Comparison of ENCODE assay signal across 9 cellular contexts in the genomic region with DNA sequence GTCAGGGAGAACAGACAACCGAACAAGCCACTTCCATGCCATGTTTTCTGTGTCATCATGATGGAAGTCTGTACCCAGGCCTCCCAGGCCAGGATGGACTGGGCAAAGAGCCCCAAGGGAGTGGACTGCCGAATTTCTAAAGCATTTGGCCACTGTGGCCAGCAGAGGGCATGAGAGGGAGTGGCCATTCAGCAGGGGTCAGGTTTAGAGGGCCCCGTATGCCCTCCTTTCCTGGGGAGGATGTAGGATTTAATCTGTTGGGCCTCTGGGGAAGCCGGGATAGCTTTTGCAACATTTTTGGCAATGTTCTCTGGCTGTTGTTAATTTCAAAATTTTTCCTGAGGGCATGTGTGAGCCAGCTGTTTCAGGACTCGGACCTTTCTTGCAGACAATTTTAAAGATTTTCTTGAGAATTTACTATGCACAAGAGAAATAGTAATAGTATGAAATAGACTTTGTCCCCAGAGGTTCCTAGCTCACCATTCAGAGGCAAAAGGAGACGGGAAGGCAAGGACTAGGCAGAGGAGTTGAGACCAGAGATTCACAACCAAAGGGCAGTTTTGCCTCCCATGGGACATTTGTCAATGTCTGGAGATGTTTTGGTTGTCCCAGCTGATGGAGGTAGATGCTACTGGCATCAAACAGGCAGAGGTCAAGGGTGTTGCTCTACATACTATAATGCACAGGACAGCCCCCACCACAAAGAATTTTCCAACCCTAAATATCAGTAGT. TPM values are rescaled to one million over a fixed set of nuclear protein-coding genes. Genes with fewer than 3 reads are reported as not detected.
A peak's percentile ranks its signal among the peaks of the same experiment; 100 is the strongest.
DNase-seq lines count a peak whose midpoint lies in the region; ATAC-seq and TF ChIP-seq lines count a peak whose summit lies in the region.
"Had no signal": no experiment of that assay in that cellular context is flagged by ENCODE, and none has a peak within 500 bp of the region (broad histone marks: within the 10 kb centered on the region; RNA-seq: fewer than 3 reads in every experiment).

No MANE protein-coding gene starts in this region.

- peak; percentile 9; the same call in 1 of the 2 replicates for TF ChIP-seq CTCF in OCI-LY1 (IDR thresholded peaks at IDR 0.05; ENCODE audit: low read length)
- peak; percentile 72 for TF ChIP-seq CTCF in neural progenitor cell (IDR thresholded peaks at IDR 0.05)

- no peaks in the 10 kb centered on the region for H3K36me3 Mint-ChIP-seq in neural progenitor cell

- H4K20me1 ChIP-seq in OCI-LY1 (ENCODE audit: insufficient read depth, low read length) (no peaks in the 10 kb centered on the region), neural progenitor cell (ENCODE audit: low read depth) (no peaks in the 10 kb centered on the region)

- H3F3A ChIP-seq in OCI-LY1 (ENCODE audit: insufficient read depth, low read length), result no peaks in the 10 kb centered on the region
- H3F3A ChIP-seq in neural progenitor cell (ENCODE audit: low read depth), result no peaks in the 10 kb centered on the region

- H3K9me3 Mint-ChIP-seq in neural progenitor cell, result peaks cover 18% of the 10 kb centered on the region

- H3K9me2 ChIP-seq in OCI-LY1 (ENCODE audit: low read depth, low read length), result no peaks in the 10 kb centered on the region

- H3K36me3 ChIP-seq in OCI-LY1 (ENCODE audit: insufficient read depth, low read length) (no peaks in the 10 kb centered on the region), neural progenitor cell (no peaks in the 10 kb centered on the region)

- H3K9me3 ChIP-seq in OCI-LY1 (ENCODE audit: low read length) (no peaks in the 10 kb centered on the region), neural progenitor cell (ENCODE audit: low read depth) (no peaks in the 10 kb centered on the region)

- H3K27ac Mint-ChIP-seq in neural progenitor cell, result no peak overlapping the region

- no peak overlapping the region for H3K4me3 Mint-ChIP-seq in neural progenitor cell

- peaks cover 3% of the 10 kb centered on the region for H3K4me1 Mint-ChIP-seq in neural progenitor cell

- H3K27me3 ChIP-seq in OCI-LY1 (ENCODE audit: insufficient read depth, low read length), result no peaks in the 10 kb centered on the region
- no peaks in the 10 kb centered on the region for H3K27me3 ChIP-seq in neural progenitor cell

- H2AFZ ChIP-seq in OCI-LY1 (ENCODE audit: low read length) (no peak overlapping the region), neural progenitor cell (replicated peaks) (no peak overlapping the region)

- no peak overlapping the region for H3K4me3 ChIP-seq in OCI-LY1 (ENCODE audit: low read depth, low read length, poor library complexity, severe bottlenecking)
- H3K4me3 ChIP-seq in neural progenitor cell, result no peak overlapping the region

- no peak overlapping the region for H3K9ac ChIP-seq in OCI-LY1 (ENCODE audit: low read length)
- no peak overlapping the region for H3K9ac ChIP-seq in neural progenitor cell

- H3K4me2 ChIP-seq in OCI-LY1 (ENCODE audit: low read length) (no peak overlapping the region), neural progenitor cell (no peak overlapping the region)

- H3K79me2 ChIP-seq in OCI-LY1 (ENCODE audit: insufficient read depth, low read length) (no peaks in the 10 kb centered on the region), neural progenitor cell (ENCODE audit: low read depth) (no peaks in the 10 kb centered on the region)

- TF ChIP-seq POLR2A in erythroblast (IDR thresholded peaks at IDR 0.05; ENCODE audit: low read length), result no peak

- DNase-seq in EL (peak; percentile 40), erythroblast (lab: John Stamatoyannopoulos, UW) (peak; percentile 21 to 27), neural progenitor cell (ENCODE audit: low spot score) (peak; percentile 63), NCI-H1436 treated with DMSO at 0.1 percent for 48 hours (lab: John Stamatoyannopoulos, UW) (no peak)
- DNase-seq in NK-92 treated with Interleukin-12 subunit alpha and Interleukin-12 subunit beta, amount 100 ng/mL, for 24 hours (lab: John Stamatoyannopoulos, UW), result no peak

- no peak for ATAC-seq in GM19328 (IDR thresholded peaks at IDR 0.05; ENCODE audit: unreplicated experiment)
- ATAC-seq in HG03565 (IDR thresholded peaks at IDR 0.05; ENCODE audit: unreplicated experiment), result no peak

- H3K27ac ChIP-seq in OCI-LY1 (ENCODE audit: low read depth, low read length, poor library complexity, severe bottlenecking) (no peak overlapping the region), neural progenitor cell (no peak overlapping the region)
- H3K27ac ChIP-seq: epithelial cell of prostate had no signal

- H3K4me1 ChIP-seq in OCI-LY1 (ENCODE audit: insufficient read depth, low read length, severe bottlenecking), result peaks cover 6% of the 10 kb centered on the region
- peaks cover 6% of the 10 kb centered on the region for H3K4me1 ChIP-seq in neural progenitor cell

- H3K27me3 Mint-ChIP-seq in neural progenitor cell (ENCODE audit: insufficient read depth, low read depth), result peaks cover 5% of the 10 kb centered on the region

RNA-seq across cellular contexts. Expression of gene ACACB, which starts 18.0 kb away (rescaled TPM):
- total RNA-seq in neural progenitor cell (ENCODE audit: low replicate concordance), result 2.4 and 5.0 TPM in 2 replicates

RNA-seq across cellular contexts. Expression of gene UNG, which starts 37.0 kb away (rescaled TPM):
- total RNA-seq in neural progenitor cell (ENCODE audit: low replicate concordance), result 71.0 and 132 TPM in 2 replicates

RNA-seq across cellular contexts. Expression of gene ALKBH2, which starts 41.1 kb away (rescaled TPM):
- 18.5 TPM in 2 replicates for total RNA-seq in neural progenitor cell (ENCODE audit: low replicate concordance)

Comparison
In these comparisons a context has a peak if more than half of its experiments do, and no peak if none do; other contexts are left out.
1. DNase-seq: peak in EL (single experiment), erythroblast (2 of 2) and neural progenitor cell (single experiment); none in NCI-H1436 treated with DMSO at 0.1 percent for 48 hours (single experiment) and NK-92 treated with Interleukin-12 subunit alpha and Interleukin-12 subunit beta, amount 100 ng/mL, for 24 hours (single experiment).